In genomic region chr2:197875736-197876135, GRCh38 we compare ENCODE assay signal across 20 cellular contexts.
DNase-seq lines count a peak whose midpoint lies in the region; TF ChIP-seq lines count a peak whose summit lies in the region.
"Had no signal": no experiment of that assay in that cellular context is flagged by ENCODE, and none has a peak within 500 bp of the region (broad histone marks: within the 10 kb centered on the region; RNA-seq: fewer than 3 reads in every experiment).

No MANE protein-coding gene starts in this region.

- no peak for DNase-seq in activated naive CD4-positive, alpha-beta T cell (lab: John Stamatoyannopoulos, UW)
- DNase-seq in adipocyte (ENCODE audit: low read depth) (peak; percentile 14), fibroblast of the aortic adventitia (ENCODE audit: low read depth) (peak; percentile 59), superior temporal gyrus (ENCODE audit: extremely low spot score) (peak; percentile 49), RPMI8226 (no peak), CD14-positive monocyte (ENCODE audit: low spot score) (no peak)
- DNase-seq in activated CD8-positive, alpha-beta memory T cell treated with anti-CD3 and anti-CD28 coated beads, Interleukin-2, amount 50 U/mL, for 4 hours: no peak
- DNase-seq: 8988T; BE2C; CD8-positive, alpha-beta T cell; DND-41; H9; MV-4-11; NCI-H1417; NCI-H187 treated with DMSO at 0.1 percent for 48 hours; NCI-H748 treated with DMSO at 0.1 percent for 48 hours; PC-3 had no signal

- no peak overlapping the region for H3K4me3 ChIP-seq in adipocyte (ENCODE audit: low read length)
- H3K4me3 ChIP-seq in fibroblast of the aortic adventitia (ENCODE audit: low read depth, low read length): no peak overlapping the region
- H3K4me3 ChIP-seq: GM12878, SJSA1 had no signal

- intact Hi-C loops in CD14-positive monocyte (cut with micrococcal nuclease): no loop called here

- H3K4me3 Mint-ChIP-seq in activated naive CD4-positive, alpha-beta T cell treated with anti-CD3 and anti-CD28 coated beads, Interleukin-2, amount 50 U/mL, for 24 hours: no peak overlapping the region
- H3K4me3 Mint-ChIP-seq in CD14-positive monocyte: no peak overlapping the region
- H3K4me3 Mint-ChIP-seq: CD8-positive, alpha-beta T cell; H9 had no signal

- no peaks in the 10 kb centered on the region for H3K36me3 Mint-ChIP-seq in activated naive CD4-positive, alpha-beta T cell treated with anti-CD3 and anti-CD28 coated beads, Interleukin-2, amount 50 U/mL, for 24 hours
- no peaks in the 10 kb centered on the region for H3K36me3 Mint-ChIP-seq in CD14-positive monocyte
- H3K36me3 Mint-ChIP-seq: CD8-positive, alpha-beta T cell had no signal

- peaks cover 73% of the 10 kb centered on the region for H3K4me1 Mint-ChIP-seq in activated naive CD4-positive, alpha-beta T cell treated with anti-CD3 and anti-CD28 coated beads, Interleukin-2, amount 50 U/mL, for 24 hours
- H3K4me1 Mint-ChIP-seq in CD14-positive monocyte: no peaks in the 10 kb centered on the region

- H3K4me1 ChIP-seq in adipocyte (ENCODE audit: control insufficient read depth, insufficient read depth, low read length): peaks cover 23% of the 10 kb centered on the region
- H3K4me1 ChIP-seq: SJSA1 had no signal

- no peaks in the 10 kb centered on the region for H3K9me3 ChIP-seq in adipocyte (ENCODE audit: control insufficient read depth, low read length)
- H3K9me3 ChIP-seq: BE2C, SJSA1 had no signal

- H3K9ac ChIP-seq in adipocyte (ENCODE audit: low read length): no peak overlapping the region

- H3K9me3 Mint-ChIP-seq in activated naive CD4-positive, alpha-beta T cell treated with anti-CD3 and anti-CD28 coated beads, Interleukin-2, amount 50 U/mL, for 24 hours: no peaks in the 10 kb centered on the region
- no peaks in the 10 kb centered on the region for H3K9me3 Mint-ChIP-seq in CD14-positive monocyte
- H3K9me3 Mint-ChIP-seq: CD8-positive, alpha-beta T cell; H9 had no signal

- H3K36me3 ChIP-seq in adipocyte (ENCODE audit: control insufficient read depth, insufficient read depth, low read length, severe bottlenecking): no peaks in the 10 kb centered on the region
- H3K36me3 ChIP-seq: BE2C, SJSA1 had no signal

- H3K27me3 Mint-ChIP-seq in activated naive CD4-positive, alpha-beta T cell treated with anti-CD3 and anti-CD28 coated beads, Interleukin-2, amount 50 U/mL, for 24 hours: no peaks in the 10 kb centered on the region
- H3K27me3 Mint-ChIP-seq in CD14-positive monocyte (ENCODE audit: low read depth in 3 of 3): peaks cover 0 to 1% (median 0%) of the 10 kb centered on the region in 3 donors

- peak overlapping the region; percentile 63 for H3K27ac Mint-ChIP-seq in activated naive CD4-positive, alpha-beta T cell treated with anti-CD3 and anti-CD28 coated beads, Interleukin-2, amount 50 U/mL, for 24 hours
- no peak overlapping the region for H3K27ac Mint-ChIP-seq in CD14-positive monocyte
- H3K27ac Mint-ChIP-seq: CD8-positive, alpha-beta T cell had no signal

- no peaks in the 10 kb centered on the region for H3K27me3 ChIP-seq in adipocyte (replicated peaks; ENCODE audit: control insufficient read depth, insufficient read depth, low read length)
- H3K27me3 ChIP-seq: BE2C, SJSA1 had no signal

- TF ChIP-seq CTCF in fibroblast of the aortic adventitia (IDR thresholded peaks at IDR 0.05; ENCODE audit: insufficient read depth, low read length): no peak
- no peak for TF ChIP-seq CTCF in CD14-positive monocyte (IDR thresholded peaks at IDR 0.05)

Comparison
In these comparisons a context has a peak if more than half of its experiments do, and no peak if none do; other contexts are left out.
1. DNase-seq: peak in adipocyte (single experiment), fibroblast of the aortic adventitia (single experiment) and superior temporal gyrus (single experiment); none in activated naive CD4-positive, alpha-beta T cell (0 of 4), activated CD8-positive, alpha-beta memory T cell treated with anti-CD3 and anti-CD28 coated beads, Interleukin-2, amount 50 U/mL, for 4 hours (single experiment), RPMI8226 (single experiment) and CD14-positive monocyte (single experiment).